In the genomic region with DNA sequence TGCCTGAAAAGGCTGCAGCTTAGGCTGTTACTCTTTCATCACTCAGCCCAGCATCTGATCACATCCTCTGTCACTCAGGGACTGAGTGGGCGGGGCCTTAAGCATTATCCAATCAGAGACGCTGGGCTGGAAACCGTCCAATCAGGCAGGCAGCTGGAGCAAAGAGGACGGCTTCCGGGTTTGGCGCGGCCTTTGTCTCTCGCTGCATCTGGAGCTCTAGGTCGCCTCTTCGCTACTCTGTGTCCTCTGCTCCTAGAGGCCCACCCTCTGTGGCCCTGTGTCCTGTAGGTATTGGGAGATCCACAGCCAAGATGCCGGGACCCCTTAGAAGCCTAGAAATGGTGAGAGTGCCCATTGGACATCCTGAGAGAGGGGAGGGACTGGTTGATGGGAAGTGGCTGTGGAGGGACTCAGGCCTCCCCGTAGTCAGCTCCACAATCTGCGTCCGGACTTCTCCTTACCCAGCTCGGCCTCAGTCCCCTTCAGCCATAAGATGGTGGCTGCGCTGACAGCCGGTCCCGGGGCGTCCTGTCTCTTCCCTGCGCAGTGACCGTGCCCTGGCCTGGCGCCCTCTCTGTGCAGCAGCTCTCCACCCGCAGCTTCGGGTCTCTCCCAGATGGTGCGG, we compare ENCODE assay signal across 9 cellular contexts. TPM values are rescaled to one million over a fixed set of nuclear protein-coding genes. Genes with fewer than 3 reads are reported as not detected.
DNase-seq lines count a peak whose midpoint lies in the region; ATAC-seq, FAIRE-seq and TF ChIP-seq lines count a peak whose summit lies in the region.
"Had no signal": no experiment of that assay in that cellular context is flagged by ENCODE, and none has a peak within 500 bp of the region (broad histone marks: within the 10 kb centered on the region; RNA-seq: fewer than 3 reads in every experiment).

A gene (plus strand): TSS at position 195 of the 625 bp plus-strand sequence. CDS start 117 bp downstream, at position 312.

- peaks cover 4% of the 10 kb centered on the region for H3K4me1 ChIP-seq in keratinocyte (ENCODE audit: control insufficient read depth, extremely low read depth, insufficient read depth, low read length)

- no peaks in the 10 kb centered on the region for H3K27me3 Mint-ChIP-seq in CD4-positive, alpha-beta T cell

- no peak within 1 kb of the TSS for H3K27ac ChIP-seq in CD4-positive, alpha-beta T cell (ENCODE audit: low read depth, low read length)
- peak within 1 kb of the TSS; percentile 53 for H3K27ac ChIP-seq in keratinocyte (ENCODE audit: control insufficient read depth, insufficient read depth, low read length)

- POLR2A ChIA-PET in CD4-positive, alpha-beta T cell (lab: Charles Lee), result interaction anchor here (0.6 to 2.2 kb wide), 23 partner anchors 11 to 1685 kb away, joined by 3 to 21 read pairs (median 5); a partner anchor contains a TSS

- H3K4me3 ChIP-seq in keratinocyte (ENCODE audit: control insufficient read depth in 2 of 3, extremely low read depth in 1 of 3, insufficient read depth in 2 of 3, low read depth in 1 of 3, low read length in 3 of 3), result peak within 1 kb of the TSS; percentile 64 to 87 (median 75)

- intact Hi-C loops in CD4-positive, alpha-beta T cell (cut with DNase I, micrococcal nuclease), result loop anchor here (5.0 to 10.0 kb wide), 7 partner anchors 70 to 1668 kb away; a partner anchor contains a TSS

- peak within 1 kb of the TSS; percentile 85 for H3K9ac ChIP-seq in keratinocyte (ENCODE audit: control insufficient read depth, extremely low read depth, insufficient read depth, low read length)

- peaks cover 0 to 2% of the 10 kb centered on the region in 2 experiments for H3K36me3 ChIP-seq in keratinocyte (ENCODE audit: control insufficient read depth in 2 of 2, extremely low read depth in 1 of 2, insufficient read depth in 2 of 2, low read length in 2 of 2)

- peak within 1 kb of the TSS; percentile 98 for H3K4me3 Mint-ChIP-seq in CD4-positive, alpha-beta T cell

- peaks cover 63% of the 10 kb centered on the region for H3K4me1 Mint-ChIP-seq in CD4-positive, alpha-beta T cell (ENCODE audit: low read depth)

- peak within 1 kb of the TSS; percentile 87 for H3K27ac Mint-ChIP-seq in CD4-positive, alpha-beta T cell

- H3K79me2 ChIP-seq in keratinocyte (ENCODE audit: control insufficient read depth, insufficient read depth, low read length), result peaks cover 9% of the 10 kb centered on the region

- ATAC-seq in CD4-positive, alpha-beta T cell (ENCODE audit: poor library complexity), result peak; percentile 97
- peak; percentile 74 for ATAC-seq in GM21447 (IDR thresholded peaks at IDR 0.05; ENCODE audit: unreplicated experiment)

- H3K36me3 Mint-ChIP-seq in CD4-positive, alpha-beta T cell (ENCODE audit: low read depth), result peaks cover 53% of the 10 kb centered on the region

- no peak for FAIRE-seq in keratinocyte (lab: Jason Lieb, UNC)

- peak within 1 kb of the TSS; percentile 61 for H3K4me2 ChIP-seq in keratinocyte (ENCODE audit: control insufficient read depth, extremely low read depth, insufficient read depth, low read depth, low read length)

- no peaks in the 10 kb centered on the region for H3K9me3 ChIP-seq in CD4-positive, alpha-beta T cell (ENCODE audit: control insufficient read depth, low read length)
- no peaks in the 10 kb centered on the region for H3K9me3 ChIP-seq in keratinocyte (ENCODE audit: control insufficient read depth, low read depth, low read length)

- dilution Hi-C loops in keratinocyte (cut with MboI; ENCODE audit: extremely low pct_ligation_motif_present, low sequenced_read_pairs), result no loop called here

- no peaks in the 10 kb centered on the region for H3K9me1 ChIP-seq in keratinocyte (ENCODE audit: control insufficient read depth, extremely low read depth, insufficient read depth, low read length)

- no peaks in the 10 kb centered on the region for H3K27me3 ChIP-seq in CD4-positive, alpha-beta T cell (ENCODE audit: control insufficient read depth, insufficient read depth, low read length)
- H3K27me3 ChIP-seq in keratinocyte (ENCODE audit: control insufficient read depth, extremely low read depth, insufficient read depth, low read length), result no peaks in the 10 kb centered on the region

- CTCF ChIA-PET in CD4-positive, alpha-beta T cell (lab: Charles Lee), result no interaction called here

- DNase-seq in CD4-positive, alpha-beta T cell, result peak; percentile 83 to 92 (median 87)
- peak; percentile 83 for DNase-seq in LHCN-M2 (ENCODE audit: low read depth)
- peak; percentile 85 for DNase-seq in activated CD4-positive, CD25-positive, alpha-beta regulatory T cell treated with anti-CD3 and anti-CD28 coated beads, Interleukin-2, amount 50 U/mL, for 72 hours
- DNase-seq in cerebellum (ENCODE audit: low spot score), result peak; percentile 86
- peak; percentile 72 for DNase-seq in keratinocyte (ENCODE audit: low read depth, low spot score)
- peak; percentile 80 to 85 for DNase-seq in stimulated activated CD4-positive, alpha-beta T cell treated with anti-CD3 and anti-CD28 coated beads, Interleukin-12 subunit alpha, Interleukin-12 subunit beta, amount 100 ng/mL, for 24 hours (ENCODE audit: low read depth in 2 of 2)
- DNase-seq in NCI-H226, result no peak

- H3K9me3 Mint-ChIP-seq in CD4-positive, alpha-beta T cell, result peaks cover 7% of the 10 kb centered on the region

- H4K20me1 ChIP-seq in keratinocyte (ENCODE audit: control insufficient read depth, extremely low read depth, insufficient read depth, low read length), result no peaks in the 10 kb centered on the region

- no peak for TF ChIP-seq CTCF in CD4-positive, alpha-beta T cell (IDR thresholded peaks at IDR 0.05)
- TF ChIP-seq CTCF in keratinocyte (optimal IDR thresholded peaks at IDR 0.05 in 1 of 3, IDR thresholded peaks at IDR 0.05 in 1 of 3, conservative IDR thresholded peaks at IDR 0.05 in 1 of 3; ENCODE audit: extremely low read depth in 1 of 3, insufficient read depth in 2 of 3, low read length in 3 of 3), result no peak

- peak within 1 kb of the TSS; percentile 97 for H2AFZ ChIP-seq in keratinocyte (ENCODE audit: control insufficient read depth, low read length)

RNA-seq across cellular contexts. Expression of the gene that starts here (rescaled TPM):
- total RNA-seq in CD4-positive, alpha-beta T cell, result 1 to 10 TPM; 3.0 to 3.8 TPM
- total RNA-seq in LHCN-M2 (2014; rRNA removed), result 3.0 and 3.1 TPM in 2 replicates
- 1.1 TPM for polyA plus RNA-seq in LHCN-M2 (2012)
- 9.7 TPM for total RNA-seq in cerebellum
- 3.6 to 5.4 TPM (median 4.4 TPM) in 3 replicates for polyA plus RNA-seq in keratinocyte
- 1.3 TPM for polyA plus RNA-seq in keratinocyte (2011; ENCODE audit: low read depth)
- 1.9 and 2.9 TPM in 2 replicates for polyA plus RNA-seq in keratinocyte (2011; cell fraction: cytosol; rRNA removed)
- 5.8 and 6.3 TPM in 2 replicates for polyA plus RNA-seq in keratinocyte (2011; cell fraction: nucleus; rRNA removed)
- 1.6 and 4.8 TPM in 2 replicates for polyA plus RNA-seq in keratinocyte (2012; ENCODE audit: low replicate concordance)
- polyA minus RNA-seq in keratinocyte, result 1.6 to 6.1 TPM (median 5.1 TPM) in 3 replicates
- polyA minus RNA-seq in keratinocyte (2011; cell fraction: cytosol; rRNA and poly(A)+ RNA removed), result 3.1 TPM
- 4.7 and 10.0 TPM in 2 replicates for polyA minus RNA-seq in keratinocyte (2011; cell fraction: nucleus; rRNA and poly(A)+ RNA removed)
- total RNA-seq: NCI-H460 had no signal
